Comparison of ENCODE assay signal across 1 cellular context in genomic region chr20:37309290-37309689, GRCh38.
TF ChIP-seq lines count a peak whose summit lies in the region.

No MANE protein-coding gene starts in this region.

TF ChIP-seq in HepG2, 621 proteins besides CTCF, POLR2A, EP300 and RAD21:
- TF ChIP-seq NONO (IDR thresholded peaks at IDR 0.05) (no peak), NONO (CRISPR knock-in tag; conservative IDR thresholded peaks at IDR 0.05) (no peak), ZNF670 (CRISPR knock-in tag; IDR thresholded peaks at IDR 0.05; ENCODE audit: borderline replicate concordance) (no peak), HMGA1 (CRISPR knock-in tag; conservative IDR thresholded peaks at IDR 0.05) (no peak), SMAD1 (CRISPR knock-in tag; IDR thresholded peaks at IDR 0.05; ENCODE audit: borderline replicate concordance, low read depth) (no peak), CBFB (CRISPR knock-in tag; IDR thresholded peaks at IDR 0.05) (no peak), KDM4B (CRISPR knock-in tag; IDR thresholded peaks at IDR 0.05) (no peak), NCOA5 (CRISPR knock-in tag; IDR thresholded peaks at IDR 0.05) (no peak), ZNF33B (CRISPR knock-in tag; IDR thresholded peaks at IDR 0.05) (no peak), POLR2AphosphoS5 (IDR thresholded peaks at IDR 0.05; ENCODE audit: low read depth, low read length) (no peak), GABPB1 (CRISPR knock-in tag; IDR thresholded peaks at IDR 0.05) (no peak), ZMYM2 (CRISPR knock-in tag; IDR thresholded peaks at IDR 0.05) (no peak)
TF ChIP-seq in HepG2: peak in this region for 0.
